ENCODE assay signal across 1 cellular context in genomic region chr3:52714335-52715302, GRCh38.
A peak's percentile ranks its signal among the peaks of the same experiment; 100 is the strongest.
TF ChIP-seq lines count a peak whose summit lies in the region.

No MANE protein-coding gene starts in this region.

TF ChIP-seq in GM23338, 12 proteins besides CTCF, POLR2A, EP300 and RAD21 (continued from another document):
- TF ChIP-seq ZNF462 (CRISPR knock-in tag; IDR thresholded peaks at IDR 0.05), result peak; percentile 39; the same call in 1 of the 2 replicates
